In genomic region chr1:191174298-191174697, GRCh38 we compare ENCODE assay signal across 7 cellular contexts.
DNase-seq lines count a peak whose midpoint lies in the region; ATAC-seq lines count a peak whose summit lies in the region.

No MANE protein-coding gene starts in this region.

- peak; percentile 69 for DNase-seq in NAMALWA (ENCODE audit: low spot score)
- peak; percentile 16 for DNase-seq in pons (ENCODE audit: low spot score)
- no peak for DNase-seq in mucosa of gallbladder (ENCODE audit: low spot score)
- no peak for DNase-seq in HCEC 1CT
- DNase-seq in COR-L47 (lab: John Stamatoyannopoulos, UW): no peak

- peak; percentile 98 for ATAC-seq in GM19043 (IDR thresholded peaks at IDR 0.05; ENCODE audit: low read depth, unreplicated experiment)
- ATAC-seq in HG02870 (IDR thresholded peaks at IDR 0.05; ENCODE audit: unreplicated experiment): peak; percentile 97

Comparison
In these comparisons a context has a peak if more than half of its experiments do, and no peak if none do; other contexts are left out.
1. DNase-seq: peak in NAMALWA (single experiment) and pons (single experiment); none in mucosa of gallbladder (single experiment), HCEC 1CT (single experiment) and COR-L47 (single experiment).